ENCODE assay signal across 7 cellular contexts in genomic region chr17:80991645-80992076, GRCh38. TPM values are rescaled to one million over a fixed set of nuclear protein-coding genes. Genes with fewer than 3 reads are reported as not detected.
DNase-seq lines count a peak whose midpoint lies in the region; FAIRE-seq and TF ChIP-seq lines count a peak whose summit lies in the region.

TSS of gene CHMP6 (plus strand) at chr17:80991841. CDS start at chr17:80991919, 78 bp downstream.

- DNase-seq in HT1080 (ENCODE audit: low read depth): peak; percentile 54
- DNase-seq in SJSA1 (ENCODE audit: low read depth in 1 of 2, low spot score in 2 of 2): peak; percentile 70 to 83
- peak; percentile 71 for DNase-seq in activated naive CD4-positive, alpha-beta T cell treated with Interleukin-2 at 50 U/mL for 16 hours
- DNase-seq in frontal cortex (ENCODE audit: low spot score in 2 of 2): peak; percentile 96

- H3K36me3 ChIP-seq in SJSA1: peaks cover 39% of the 10 kb centered on the region
- H3K36me3 ChIP-seq in neuron (ENCODE audit: insufficient read depth, low read length): peaks cover 19% of the 10 kb centered on the region
- peaks cover 0 to 18% (median 18%) of the 10 kb centered on the region in 5 donors for H3K36me3 ChIP-seq in subcutaneous abdominal adipose tissue (ENCODE audit: control insufficient read depth in 5 of 5, insufficient read depth in 5 of 5, low read length in 5 of 5)

- H3K27me3 ChIP-seq in SJSA1 (replicated peaks) (no peaks in the 10 kb centered on the region), neuron (ENCODE audit: insufficient read depth, low read length) (no peaks in the 10 kb centered on the region), subcutaneous abdominal adipose tissue (ENCODE audit: control insufficient read depth in 5 of 5, insufficient read depth in 4 of 5, low read length in 5 of 5) (peaks cover 0 to 2% (median 0%) of the 10 kb centered on the region in 5 donors)

- H3K4me3 ChIP-seq in SJSA1 (peak within 1 kb of the TSS; percentile 100), neuron (ENCODE audit: low read length) (peak within 1 kb of the TSS; percentile 55), subcutaneous abdominal adipose tissue (ENCODE audit: low read depth in 1 of 5, low read length in 5 of 5) (peak within 1 kb of the TSS; percentile 71 to 82 (median 81))

- TF ChIP-seq CTCF in GM12874 (IDR thresholded peaks at IDR 0.05; ENCODE audit: insufficient read depth, low read depth, low read length): 0 out of 2 replicates have a peak, but pooled peaks have one; percentile 25

- peak within 1 kb of the TSS in 4 of 5 donors; percentile 78 to 98 (median 92) for H3K9ac ChIP-seq in subcutaneous abdominal adipose tissue (ENCODE audit: low read length in 5 of 5)

- H2AFZ ChIP-seq in neuron (ENCODE audit: low read depth, low read length): peak within 1 kb of the TSS; percentile 52

- H3K4me1 ChIP-seq in SJSA1 (replicated peaks): peaks cover 41% of the 10 kb centered on the region
- peaks cover 37% of the 10 kb centered on the region for H3K4me1 ChIP-seq in neuron (ENCODE audit: insufficient read depth, low read length)
- peaks cover 3 to 60% (median 54%) of the 10 kb centered on the region in 5 donors for H3K4me1 ChIP-seq in subcutaneous abdominal adipose tissue (ENCODE audit: control insufficient read depth in 5 of 5, insufficient read depth in 5 of 5, low read length in 5 of 5)

- H3K9me3 ChIP-seq in SJSA1 (replicated peaks): peaks cover 6% of the 10 kb centered on the region
- H3K9me3 ChIP-seq in neuron (ENCODE audit: low read length): no peaks in the 10 kb centered on the region
- H3K9me3 ChIP-seq in subcutaneous abdominal adipose tissue (ENCODE audit: control insufficient read depth in 5 of 5, low read length in 5 of 5): no peaks in the 10 kb centered on the region

- H3K27ac ChIP-seq in SJSA1: peak within 1 kb of the TSS; percentile 57
- no peak within 1 kb of the TSS for H3K27ac ChIP-seq in subcutaneous abdominal adipose tissue (ENCODE audit: low read depth, low read length)

- FAIRE-seq in frontal cortex (lab: Jason Lieb, UNC): no peak

RNA-seq across cellular contexts. Expression of gene CHMP6, which starts in this region (rescaled TPM):
- 15.0 and 15.8 TPM in 2 replicates for total RNA-seq in HT1080 (2014; rRNA removed; shearing (Covaris generic))
- 32.4 and 36.8 TPM in 2 replicates for polyA plus RNA-seq in HT1080 (2015; cell fraction: cytosol; rRNA removed)
- 19.0 and 20.1 TPM in 2 replicates for polyA plus RNA-seq in HT1080 (2015; cell fraction: nucleus; rRNA removed)
- 20.9 and 26.3 TPM in 2 replicates for total RNA-seq in SJSA1 (2014; rRNA removed; shearing (Covaris generic))
- 10.2 TPM for total RNA-seq in frontal cortex
